Comparison of ENCODE assay signal across 11 cellular contexts in the genomic region with DNA sequence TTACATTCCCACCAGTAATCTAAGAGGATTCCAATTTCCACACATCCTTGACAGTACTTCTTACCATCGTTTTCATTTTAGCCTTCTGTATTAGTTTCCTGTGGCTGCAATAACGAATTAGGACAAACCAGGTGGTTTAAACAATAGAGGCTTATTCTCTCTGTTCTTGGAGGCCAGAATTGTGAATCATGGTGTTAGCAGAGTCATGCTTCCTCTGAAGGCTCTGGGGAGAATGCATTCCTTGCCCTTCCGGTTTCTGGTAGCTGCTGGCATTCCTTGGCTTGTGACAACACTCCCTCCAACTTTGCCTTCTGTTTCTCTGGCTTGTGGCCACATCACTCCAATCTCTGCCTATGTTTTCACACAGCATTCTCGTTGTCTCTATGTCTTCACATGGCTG. TPM values are rescaled to one million over a fixed set of nuclear protein-coding genes. Genes with fewer than 3 reads are reported as not detected.
DNase-seq lines count a peak whose midpoint lies in the region; ATAC-seq and TF ChIP-seq lines count a peak whose summit lies in the region.
"Had no signal": no experiment of that assay in that cellular context is flagged by ENCODE, and none has a peak within 500 bp of the region (broad histone marks: within the 10 kb centered on the region; RNA-seq: fewer than 3 reads in every experiment).

No MANE protein-coding gene starts in this region.

- no peak overlapping the region for H2AFZ ChIP-seq in fibroblast of lung (ENCODE audit: low read length)

- CTCF ChIA-PET in activated CD4-positive, alpha-beta memory T cell treated with anti-CD3 and anti-CD28 coated beads for 36 hours (lab: Charles Lee) = no interaction called here
- CTCF ChIA-PET in activated CD4-positive, alpha-beta memory T cell treated with anti-CD3 and anti-CD28 coated beads, Interleukin-2, amount 10 ng/mL, durations not matched to agents 7 days and 5 days (lab: Charles Lee) = interaction anchor here (1.1 kb wide), 1 partner anchor 124 kb away, joined by 4 read pairs; no protein-coding TSS in a partner anchor

- no peaks in the 10 kb centered on the region for H3K79me2 ChIP-seq in fibroblast of lung (ENCODE audit: control insufficient read depth, insufficient read depth, low read length)

- H3K27ac Mint-ChIP-seq in activated CD4-positive, alpha-beta memory T cell treated with anti-CD3 and anti-CD28 coated beads for 36 hours = peak overlapping the region; percentile 8
- H3K27ac Mint-ChIP-seq in activated CD4-positive, alpha-beta memory T cell treated with anti-CD3 and anti-CD28 coated beads, Interleukin-2, amount 10 ng/mL, durations not matched to agents 7 days and 5 days = no peak overlapping the region
- no peak overlapping the region for H3K27ac Mint-ChIP-seq in progenitor cell of endocrine pancreas

- H3K4me3 Mint-ChIP-seq in activated CD4-positive, alpha-beta memory T cell treated with anti-CD3 and anti-CD28 coated beads for 36 hours = no peak overlapping the region
- H3K4me3 Mint-ChIP-seq in activated CD4-positive, alpha-beta memory T cell treated with anti-CD3 and anti-CD28 coated beads, Interleukin-2, amount 10 ng/mL, durations not matched to agents 7 days and 5 days = no peak overlapping the region
- H3K4me3 Mint-ChIP-seq in progenitor cell of endocrine pancreas (ENCODE audit: low read depth) = no peak overlapping the region

- no peak for ATAC-seq in HG03139 (IDR thresholded peaks at IDR 0.05; ENCODE audit: unreplicated experiment)
- ATAC-seq in omental fat pad (ENCODE audit: low FRiP score) = no peak

- DNase-seq in activated CD4-positive, alpha-beta memory T cell treated with anti-CD3 and anti-CD28 coated beads for 36 hours = no peak
- DNase-seq in activated CD4-positive, alpha-beta memory T cell treated with anti-CD3 and anti-CD28 coated beads, Interleukin-2, amount 10 ng/mL, durations not matched to agents 7 days and 5 days = no peak
- DNase-seq in SW 1271 (lab: John Stamatoyannopoulos, UW) = peak; percentile 29 to 81
- peak; percentile 51 to 89 for DNase-seq in fibroblast of lung (ENCODE audit: low read depth in 2 of 2)
- peak; percentile 38 for DNase-seq in stromal cell of bone marrow (ENCODE audit: low read depth)
- DNase-seq in progenitor cell of endocrine pancreas (ENCODE audit: low spot score, unreplicated experiment) = no peak
- no peak for DNase-seq in omental fat pad (ENCODE audit: low spot score)
- DNase-seq: ACHN, activated gamma-delta T cell, DMS79 had no signal

- no peak for TF ChIP-seq CTCF in fibroblast of lung (conservative IDR thresholded peaks at IDR 0.05 in 1 of 2, IDR thresholded peaks at IDR 0.05 in 1 of 2; ENCODE audit: low read depth in 1 of 2, low read length in 2 of 2)
- no peak for TF ChIP-seq CTCF in progenitor cell of endocrine pancreas (IDR thresholded peaks at IDR 0.05; ENCODE audit: unreplicated experiment)
- no peak for TF ChIP-seq CTCF in omental fat pad (IDR thresholded peaks at IDR 0.05)

- peaks cover 3% of the 10 kb centered on the region for H3K4me1 Mint-ChIP-seq in activated CD4-positive, alpha-beta memory T cell treated with anti-CD3 and anti-CD28 coated beads for 36 hours (ENCODE audit: low read depth)
- no peaks in the 10 kb centered on the region for H3K4me1 Mint-ChIP-seq in activated CD4-positive, alpha-beta memory T cell treated with anti-CD3 and anti-CD28 coated beads, Interleukin-2, amount 10 ng/mL, durations not matched to agents 7 days and 5 days
- H3K4me1 Mint-ChIP-seq in progenitor cell of endocrine pancreas (ENCODE audit: low read depth) = no peaks in the 10 kb centered on the region

- H3K36me3 ChIP-seq in fibroblast of lung (ENCODE audit: control insufficient read depth, insufficient read depth, low read length) = peaks cover 2% of the 10 kb centered on the region

- no peaks in the 10 kb centered on the region for H3K27me3 ChIP-seq in fibroblast of lung (ENCODE audit: control insufficient read depth, insufficient read depth, low read length)

- no peaks in the 10 kb centered on the region for H3K9me3 Mint-ChIP-seq in activated CD4-positive, alpha-beta memory T cell treated with anti-CD3 and anti-CD28 coated beads for 36 hours
- H3K9me3 Mint-ChIP-seq in activated CD4-positive, alpha-beta memory T cell treated with anti-CD3 and anti-CD28 coated beads, Interleukin-2, amount 10 ng/mL, durations not matched to agents 7 days and 5 days = no peaks in the 10 kb centered on the region
- no peaks in the 10 kb centered on the region for H3K9me3 Mint-ChIP-seq in progenitor cell of endocrine pancreas (ENCODE audit: low read depth)

- intact Hi-C loops in activated CD4-positive, alpha-beta memory T cell treated with anti-CD3 and anti-CD28 coated beads for 36 hours (cut with micrococcal nuclease) = no loop called here

- H3K27ac ChIP-seq in fibroblast of lung (ENCODE audit: insufficient read depth, low read length) = no peak overlapping the region

- H3K9ac ChIP-seq in fibroblast of lung (ENCODE audit: insufficient read depth, low read length) = no peak overlapping the region

- no peak overlapping the region for H3K4me2 ChIP-seq in fibroblast of lung (ENCODE audit: extremely low read depth, insufficient read depth, low read length)

- H4K20me1 ChIP-seq in fibroblast of lung (ENCODE audit: control insufficient read depth, extremely low read depth, insufficient read depth, low read length) = peaks cover 2% of the 10 kb centered on the region

- no peaks in the 10 kb centered on the region for H3K9me3 ChIP-seq in fibroblast of lung (ENCODE audit: control insufficient read depth, insufficient read depth, low read depth, low read length)

- H3K36me3 Mint-ChIP-seq in activated CD4-positive, alpha-beta memory T cell treated with anti-CD3 and anti-CD28 coated beads for 36 hours = peaks cover 10% of the 10 kb centered on the region
- H3K36me3 Mint-ChIP-seq in activated CD4-positive, alpha-beta memory T cell treated with anti-CD3 and anti-CD28 coated beads, Interleukin-2, amount 10 ng/mL, durations not matched to agents 7 days and 5 days (ENCODE audit: low read depth) = peaks cover 47% of the 10 kb centered on the region
- H3K36me3 Mint-ChIP-seq in progenitor cell of endocrine pancreas (ENCODE audit: insufficient read depth) = peaks cover 11% of the 10 kb centered on the region

- POLR2A ChIA-PET in activated CD4-positive, alpha-beta memory T cell treated with anti-CD3 and anti-CD28 coated beads for 36 hours (lab: Charles Lee) = no interaction called here
- POLR2A ChIA-PET in activated CD4-positive, alpha-beta memory T cell treated with anti-CD3 and anti-CD28 coated beads, Interleukin-2, amount 10 ng/mL, durations not matched to agents 7 days and 5 days (lab: Charles Lee) = no interaction called here

- no peak overlapping the region for H3K4me3 ChIP-seq in fibroblast of lung (replicated peaks in 1 of 4; ENCODE audit: control extremely low read depth in 1 of 4, insufficient read depth in 1 of 4, low read depth in 3 of 4, low read length in 4 of 4)

- no peaks in the 10 kb centered on the region for H3K27me3 Mint-ChIP-seq in activated CD4-positive, alpha-beta memory T cell treated with anti-CD3 and anti-CD28 coated beads for 36 hours
- no peaks in the 10 kb centered on the region for H3K27me3 Mint-ChIP-seq in activated CD4-positive, alpha-beta memory T cell treated with anti-CD3 and anti-CD28 coated beads, Interleukin-2, amount 10 ng/mL, durations not matched to agents 7 days and 5 days
- H3K27me3 Mint-ChIP-seq in progenitor cell of endocrine pancreas = no peaks in the 10 kb centered on the region

- H3K4me1 ChIP-seq in fibroblast of lung (ENCODE audit: control insufficient read depth, extremely low read depth, insufficient read depth, low read length) = peaks cover 4% of the 10 kb centered on the region

RNA-seq across cellular contexts. Expression of a gene that starts 23.5 kb away (rescaled TPM):
- 10 to 100 TPM; 10.6 to 11.7 TPM for total RNA-seq in activated CD4-positive, alpha-beta memory T cell treated with anti-CD3 and anti-CD28 coated beads for 36 hours
- total RNA-seq in activated CD4-positive, alpha-beta memory T cell treated with anti-CD3 and anti-CD28 coated beads, Interleukin-2, amount 10 ng/mL, durations not matched to agents 7 days and 5 days = 10 to 100 TPM; 32.4 to 33.7 TPM
- 10.3 and 13.2 TPM in 2 replicates for total RNA-seq in fibroblast of lung
- polyA plus RNA-seq in fibroblast of lung = 6.7 and 8.8 TPM in 2 replicates
- 5.4 and 6.0 TPM in 2 replicates for polyA plus RNA-seq in fibroblast of lung (2012)
- polyA minus RNA-seq in fibroblast of lung (ENCODE audit: low replicate concordance) = 0.47 TPM in 1 of 2 replicates, not detected in the other
- 9.3 and 10.7 TPM in 2 replicates for total RNA-seq in progenitor cell of endocrine pancreas
- total RNA-seq in omental fat pad = 10 to 100 TPM in 2 of 4 donors, 1 to 10 TPM in 2; 5.8 to 29.5 (median 9.1) TPM

RNA-seq across cellular contexts. Expression of a gene that starts 49.7 kb away (rescaled TPM):
- 10 to 100 TPM; 18.5 to 19.5 TPM for total RNA-seq in activated CD4-positive, alpha-beta memory T cell treated with anti-CD3 and anti-CD28 coated beads for 36 hours
- 10 to 100 TPM; 27.3 to 30.1 TPM for total RNA-seq in activated CD4-positive, alpha-beta memory T cell treated with anti-CD3 and anti-CD28 coated beads, Interleukin-2, amount 10 ng/mL, durations not matched to agents 7 days and 5 days
- total RNA-seq in fibroblast of lung (2.3 and 8.3 TPM in 2 replicates), progenitor cell of endocrine pancreas (12.0 and 13.6 TPM in 2 replicates), omental fat pad (1 to 10 TPM; 3.7 to 7.3 (median 4.3) TPM)
- 2.7 and 2.8 TPM in 2 replicates for polyA plus RNA-seq in fibroblast of lung
- polyA plus RNA-seq in fibroblast of lung (2012) = 21.5 and 25.1 TPM in 2 replicates
- polyA minus RNA-seq in fibroblast of lung (ENCODE audit: low replicate concordance) = 6.0 and 15.2 TPM in 2 replicates

RNA-seq across cellular contexts. Expression of a gene that starts 49.9 kb away (rescaled TPM):
- total RNA-seq in activated CD4-positive, alpha-beta memory T cell treated with anti-CD3 and anti-CD28 coated beads for 36 hours = 10 to 100 TPM; 14.8 to 15.4 TPM
- 10 to 100 TPM; 12.2 to 12.7 TPM for total RNA-seq in activated CD4-positive, alpha-beta memory T cell treated with anti-CD3 and anti-CD28 coated beads, Interleukin-2, amount 10 ng/mL, durations not matched to agents 7 days and 5 days
- total RNA-seq in fibroblast of lung (32.0 and 33.1 TPM in 2 replicates), progenitor cell of endocrine pancreas (20.7 and 21.6 TPM in 2 replicates), omental fat pad (10 to 100 TPM; 18.0 to 27.1 (median 24.6) TPM)
- 17.9 and 20.2 TPM in 2 replicates for polyA plus RNA-seq in fibroblast of lung
- 10.7 and 11.3 TPM in 2 replicates for polyA plus RNA-seq in fibroblast of lung (2012)
- polyA minus RNA-seq in fibroblast of lung (ENCODE audit: low replicate concordance) = 4.4 and 7.3 TPM in 2 replicates

Comparison
In these comparisons a context has a peak if more than half of its experiments do, and no peak if none do; other contexts are left out.
1. DNase-seq: peak in SW 1271 (2 of 2), fibroblast of lung (2 of 2) and stromal cell of bone marrow (single experiment); none in activated CD4-positive, alpha-beta memory T cell treated with anti-CD3 and anti-CD28 coated beads for 36 hours (single experiment), activated CD4-positive, alpha-beta memory T cell treated with anti-CD3 and anti-CD28 coated beads, Interleukin-2, amount 10 ng/mL, durations not matched to agents 7 days and 5 days (single experiment), progenitor cell of endocrine pancreas (single experiment) and omental fat pad (single experiment).